Comparison of ENCODE assay signal across 1 cellular context in the genomic region with DNA sequence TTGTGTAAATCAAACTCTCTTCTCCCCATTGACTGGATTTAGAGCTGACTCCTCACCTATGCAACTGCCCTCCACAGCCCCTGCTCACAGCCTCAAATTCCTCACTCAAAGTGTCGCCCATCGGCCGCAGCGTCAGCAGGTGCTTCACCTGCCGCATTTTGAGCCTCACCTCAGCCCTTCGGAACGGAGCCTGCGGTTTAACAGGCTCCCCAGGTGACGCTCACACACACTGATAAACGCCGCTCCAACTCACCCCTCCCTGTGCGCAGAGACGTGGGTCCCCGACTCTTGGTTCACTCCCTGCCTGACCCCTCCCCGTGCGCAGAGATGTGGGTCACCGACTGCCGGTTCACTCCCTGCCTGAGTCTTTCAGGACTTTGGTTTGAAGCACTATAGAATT.
TF ChIP-seq lines count a peak whose summit lies in the region.

No MANE protein-coding gene starts in this region.

TF ChIP-seq in H1, 55 proteins besides CTCF, POLR2A, EP300 and RAD21:
- TF ChIP-seq, protein P1, sequence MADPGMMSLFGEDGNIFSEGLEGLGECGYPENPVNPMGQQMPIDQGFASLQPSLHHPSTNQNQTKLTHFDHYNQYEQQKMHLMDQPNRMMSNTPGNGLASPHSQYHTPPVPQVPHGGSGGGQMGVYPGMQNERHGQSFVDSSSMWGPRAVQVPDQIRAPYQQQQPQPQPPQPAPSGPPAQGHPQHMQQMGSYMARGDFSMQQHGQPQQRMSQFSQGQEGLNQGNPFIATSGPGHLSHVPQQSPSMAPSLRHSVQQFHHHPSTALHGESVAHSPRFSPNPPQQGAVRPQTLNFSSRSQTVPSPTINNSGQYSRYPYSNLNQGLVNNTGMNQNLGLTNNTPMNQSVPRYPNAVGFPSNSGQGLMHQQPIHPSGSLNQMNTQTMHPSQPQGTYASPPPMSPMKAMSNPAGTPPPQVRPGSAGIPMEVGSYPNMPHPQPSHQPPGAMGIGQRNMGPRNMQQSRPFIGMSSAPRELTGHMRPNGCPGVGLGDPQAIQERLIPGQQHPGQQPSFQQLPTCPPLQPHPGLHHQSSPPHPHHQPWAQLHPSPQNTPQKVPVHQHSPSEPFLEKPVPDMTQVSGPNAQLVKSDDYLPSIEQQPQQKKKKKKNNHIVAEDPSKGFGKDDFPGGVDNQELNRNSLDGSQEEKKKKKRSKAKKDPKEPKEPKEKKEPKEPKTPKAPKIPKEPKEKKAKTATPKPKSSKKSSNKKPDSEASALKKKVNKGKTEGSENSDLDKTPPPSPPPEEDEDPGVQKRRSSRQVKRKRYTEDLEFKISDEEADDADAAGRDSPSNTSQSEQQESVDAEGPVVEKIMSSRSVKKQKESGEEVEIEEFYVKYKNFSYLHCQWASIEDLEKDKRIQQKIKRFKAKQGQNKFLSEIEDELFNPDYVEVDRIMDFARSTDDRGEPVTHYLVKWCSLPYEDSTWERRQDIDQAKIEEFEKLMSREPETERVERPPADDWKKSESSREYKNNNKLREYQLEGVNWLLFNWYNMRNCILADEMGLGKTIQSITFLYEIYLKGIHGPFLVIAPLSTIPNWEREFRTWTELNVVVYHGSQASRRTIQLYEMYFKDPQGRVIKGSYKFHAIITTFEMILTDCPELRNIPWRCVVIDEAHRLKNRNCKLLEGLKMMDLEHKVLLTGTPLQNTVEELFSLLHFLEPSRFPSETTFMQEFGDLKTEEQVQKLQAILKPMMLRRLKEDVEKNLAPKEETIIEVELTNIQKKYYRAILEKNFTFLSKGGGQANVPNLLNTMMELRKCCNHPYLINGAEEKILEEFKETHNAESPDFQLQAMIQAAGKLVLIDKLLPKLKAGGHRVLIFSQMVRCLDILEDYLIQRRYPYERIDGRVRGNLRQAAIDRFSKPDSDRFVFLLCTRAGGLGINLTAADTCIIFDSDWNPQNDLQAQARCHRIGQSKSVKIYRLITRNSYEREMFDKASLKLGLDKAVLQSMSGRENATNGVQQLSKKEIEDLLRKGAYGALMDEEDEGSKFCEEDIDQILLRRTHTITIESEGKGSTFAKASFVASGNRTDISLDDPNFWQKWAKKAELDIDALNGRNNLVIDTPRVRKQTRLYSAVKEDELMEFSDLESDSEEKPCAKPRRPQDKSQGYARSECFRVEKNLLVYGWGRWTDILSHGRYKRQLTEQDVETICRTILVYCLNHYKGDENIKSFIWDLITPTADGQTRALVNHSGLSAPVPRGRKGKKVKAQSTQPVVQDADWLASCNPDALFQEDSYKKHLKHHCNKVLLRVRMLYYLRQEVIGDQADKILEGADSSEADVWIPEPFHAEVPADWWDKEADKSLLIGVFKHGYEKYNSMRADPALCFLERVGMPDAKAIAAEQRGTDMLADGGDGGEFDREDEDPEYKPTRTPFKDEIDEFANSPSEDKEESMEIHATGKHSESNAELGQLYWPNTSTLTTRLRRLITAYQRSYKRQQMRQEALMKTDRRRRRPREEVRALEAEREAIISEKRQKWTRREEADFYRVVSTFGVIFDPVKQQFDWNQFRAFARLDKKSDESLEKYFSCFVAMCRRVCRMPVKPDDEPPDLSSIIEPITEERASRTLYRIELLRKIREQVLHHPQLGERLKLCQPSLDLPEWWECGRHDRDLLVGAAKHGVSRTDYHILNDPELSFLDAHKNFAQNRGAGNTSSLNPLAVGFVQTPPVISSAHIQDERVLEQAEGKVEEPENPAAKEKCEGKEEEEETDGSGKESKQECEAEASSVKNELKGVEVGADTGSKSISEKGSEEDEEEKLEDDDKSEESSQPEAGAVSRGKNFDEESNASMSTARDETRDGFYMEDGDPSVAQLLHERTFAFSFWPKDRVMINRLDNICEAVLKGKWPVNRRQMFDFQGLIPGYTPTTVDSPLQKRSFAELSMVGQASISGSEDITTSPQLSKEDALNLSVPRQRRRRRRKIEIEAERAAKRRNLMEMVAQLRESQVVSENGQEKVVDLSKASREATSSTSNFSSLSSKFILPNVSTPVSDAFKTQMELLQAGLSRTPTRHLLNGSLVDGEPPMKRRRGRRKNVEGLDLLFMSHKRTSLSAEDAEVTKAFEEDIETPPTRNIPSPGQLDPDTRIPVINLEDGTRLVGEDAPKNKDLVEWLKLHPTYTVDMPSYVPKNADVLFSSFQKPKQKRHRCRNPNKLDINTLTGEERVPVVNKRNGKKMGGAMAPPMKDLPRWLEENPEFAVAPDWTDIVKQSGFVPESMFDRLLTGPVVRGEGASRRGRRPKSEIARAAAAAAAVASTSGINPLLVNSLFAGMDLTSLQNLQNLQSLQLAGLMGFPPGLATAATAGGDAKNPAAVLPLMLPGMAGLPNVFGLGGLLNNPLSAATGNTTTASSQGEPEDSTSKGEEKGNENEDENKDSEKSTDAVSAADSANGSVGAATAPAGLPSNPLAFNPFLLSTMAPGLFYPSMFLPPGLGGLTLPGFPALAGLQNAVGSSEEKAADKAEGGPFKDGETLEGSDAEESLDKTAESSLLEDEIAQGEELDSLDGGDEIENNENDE (IDR thresholded peaks at IDR 0.05; ENCODE audit: insufficient replicate concordance, low read length): no peak
- no peak for TF ChIP-seq KDM5A (IDR thresholded peaks at IDR 0.05; ENCODE audit: low read length)
- no peak for TF ChIP-seq SAP30 (IDR thresholded peaks at IDR 0.05; ENCODE audit: insufficient read depth, insufficient replicate concordance, low read length)
- TF ChIP-seq, protein P2, sequence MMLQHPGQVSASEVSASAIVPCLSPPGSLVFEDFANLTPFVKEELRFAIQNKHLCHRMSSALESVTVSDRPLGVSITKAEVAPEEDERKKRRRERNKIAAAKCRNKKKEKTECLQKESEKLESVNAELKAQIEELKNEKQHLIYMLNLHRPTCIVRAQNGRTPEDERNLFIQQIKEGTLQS (IDR thresholded peaks at IDR 0.05; ENCODE audit: insufficient read depth, low read depth, low read length): no peak
- TF ChIP-seq SIRT6 (IDR thresholded peaks at IDR 0.05; ENCODE audit: low read length): no peak
- no peak for TF ChIP-seq CBX8 (IDR thresholded peaks at IDR 0.05; ENCODE audit: borderline replicate concordance, low read depth, low read length)
- no peak for TF ChIP-seq EGR1 (IDR thresholded peaks at IDR 0.05; ENCODE audit: borderline replicate concordance, low read depth, low read length)
- TF ChIP-seq ZNF274 (IDR thresholded peaks at IDR 0.05; ENCODE audit: borderline replicate concordance, extremely low read depth, low read length): no peak
- TF ChIP-seq MAFK (IDR thresholded peaks at IDR 0.05; ENCODE audit: low read depth, low read length): no peak
- TF ChIP-seq RXRA (IDR thresholded peaks at IDR 0.05; ENCODE audit: insufficient read depth, low read depth, low read length): no peak
- no peak for TF ChIP-seq GABPA (IDR thresholded peaks at IDR 0.05; ENCODE audit: borderline replicate concordance, insufficient read depth, low read length)
- no peak for TF ChIP-seq CBX5 (IDR thresholded peaks at IDR 0.05; ENCODE audit: low read depth, low read length)
- no peak for TF ChIP-seq HDAC6 (IDR thresholded peaks at IDR 0.05; ENCODE audit: low read depth, low read length)
- TF ChIP-seq YY1 (IDR thresholded peaks at IDR 0.05; ENCODE audit: low read depth, low read length): no peak
- TF ChIP-seq TAF7 (optimal IDR thresholded peaks at IDR 0.05; ENCODE audit: borderline replicate concordance, low read depth, low read length): no peak
- no peak for TF ChIP-seq SP4 (IDR thresholded peaks at IDR 0.05; ENCODE audit: low read length)
